In genomic region chr2:16406497-16406896, GRCh38 we compare ENCODE assay signal across 17 cellular contexts.
DNase-seq lines count a peak whose midpoint lies in the region; ATAC-seq and TF ChIP-seq lines count a peak whose summit lies in the region.
"Had no signal": no experiment of that assay in that cellular context is flagged by ENCODE, and none has a peak within 500 bp of the region (broad histone marks: within the 10 kb centered on the region; RNA-seq: fewer than 3 reads in every experiment).

No MANE protein-coding gene starts in this region.

- ATAC-seq in left ventricle myocardium superior (peak; percentile 23), GM21423 (IDR thresholded peaks at IDR 0.05; ENCODE audit: unreplicated experiment) (no peak), GM21825 (IDR thresholded peaks at IDR 0.05; ENCODE audit: unreplicated experiment) (no peak)

- H3K27ac Mint-ChIP-seq in nephron progenitor cell = peak overlapping the region; percentile 53
- H3K27ac Mint-ChIP-seq: CD8-positive, alpha-beta memory T cell had no signal

- peak in 1 of 2 donors; percentile 84 for DNase-seq in cardiac muscle cell (ENCODE audit: low read depth in 1 of 2, low spot score in 1 of 2)
- no peak for DNase-seq in cardiac septum (ENCODE audit: low spot score)
- DNase-seq in left ventricle myocardium superior = no peak
- DNase-seq in nephron progenitor cell = no peak
- no peak for DNase-seq in activated gamma-delta T cell treated with Interleukin-2 at 50 U/mL for 16 hours
- no peak for DNase-seq in RWPE1 (ENCODE audit: low spot score)
- DNase-seq: CD8-positive, alpha-beta memory T cell; DMS79; GM23248; NCI-H1417 treated with DMSO at 0.1 percent for 48 hours; NCI-H2029; NCI-H510A treated with DMSO at 0.1 percent for 48 hours; NCI-H82; PC-9 had no signal

- H3K4me3 Mint-ChIP-seq in nephron progenitor cell = no peak overlapping the region
- H3K4me3 Mint-ChIP-seq: CD8-positive, alpha-beta memory T cell had no signal

- H3K36me3 ChIP-seq in cardiac muscle cell = no peaks in the 10 kb centered on the region
- H3K36me3 ChIP-seq: BLaER1 had no signal

- no peaks in the 10 kb centered on the region for H3K27me3 ChIP-seq in cardiac muscle cell
- H3K27me3 ChIP-seq: BLaER1 had no signal

- peaks cover 3% of the 10 kb centered on the region for H3K27me3 Mint-ChIP-seq in nephron progenitor cell (ENCODE audit: low read depth, poor library complexity)
- H3K27me3 Mint-ChIP-seq: CD8-positive, alpha-beta memory T cell had no signal

- CTCF ChIA-PET in RWPE1 (lab: Yijun Ruan, JAX) = no interaction called here

- H3K27ac ChIP-seq in cardiac muscle cell (peak overlapping the region; percentile 94), RWPE1 (no peak overlapping the region)
- H3K27ac ChIP-seq: BLaER1, GM23248, PC-9 had no signal

- peaks cover 74% of the 10 kb centered on the region for H3K4me1 Mint-ChIP-seq in nephron progenitor cell
- H3K4me1 Mint-ChIP-seq: CD8-positive, alpha-beta memory T cell had no signal

- intact Hi-C loops in cardiac septum (cut with DNase I) (loop anchor here (2.0 kb wide), 1 partner anchor 18 kb away; no protein-coding TSS in a partner anchor), left ventricle myocardium superior (cut with micrococcal nuclease) (no loop called here)

- no peaks in the 10 kb centered on the region for H3K9me3 Mint-ChIP-seq in nephron progenitor cell

- TF ChIP-seq CTCF in cardiac muscle cell (IDR thresholded peaks at IDR 0.05; ENCODE audit: low read depth, low read length) (no peak), nephron progenitor cell (IDR thresholded peaks at IDR 0.05) (no peak), RWPE1 (conservative IDR thresholded peaks at IDR 0.05; ENCODE audit: low read depth) (no peak)

- no peaks in the 10 kb centered on the region for H3K9me3 ChIP-seq in cardiac muscle cell (ENCODE audit: low read depth)
- H3K9me3 ChIP-seq: BLaER1 had no signal

- H3K4me3 ChIP-seq in cardiac muscle cell = no peak overlapping the region
- H3K4me3 ChIP-seq: BLaER1, GM23248, PC-9 had no signal

- H3K4me1 ChIP-seq in cardiac muscle cell (ENCODE audit: low read depth) = peaks cover 40% of the 10 kb centered on the region
- H3K4me1 ChIP-seq: BLaER1 had no signal

- POLR2A ChIA-PET in RWPE1 (lab: Yijun Ruan, JAX; ENCODE audit: low non-redundant PET) = no interaction called here

- H3K36me3 Mint-ChIP-seq in nephron progenitor cell (ENCODE audit: low read depth) = peaks cover 2% of the 10 kb centered on the region
- H3K36me3 Mint-ChIP-seq: CD8-positive, alpha-beta memory T cell had no signal
